Comparison of ENCODE assay signal across 26 cellular contexts in genomic region chr5:123690821-123691220, GRCh38.
DNase-seq lines count a peak whose midpoint lies in the region; ATAC-seq and TF ChIP-seq lines count a peak whose summit lies in the region.
"Had no signal": no experiment of that assay in that cellular context is flagged by ENCODE, and none has a peak within 500 bp of the region (broad histone marks: within the 10 kb centered on the region; RNA-seq: fewer than 3 reads in every experiment).

No MANE protein-coding gene starts in this region.

- H3K4me1 ChIP-seq in Caco-2: no peaks in the 10 kb centered on the region
- H3K4me1 ChIP-seq: prostate gland, testis had no signal

- CTCF ChIA-PET in Caco-2 (lab: Charles Lee): no interaction called here

- H3K4me1 Mint-ChIP-seq in Caco-2 (ENCODE audit: low read depth, unreplicated experiment): no peaks in the 10 kb centered on the region
- H3K4me1 Mint-ChIP-seq: B cell; brain; IgD-negative memory B cell; nephron progenitor cell; stimulated activated effector memory CD8-positive, alpha-beta T cell treated with anti-CD3 and anti-CD28 coated beads, Interleukin-12 subunit alpha, Interleukin-12 subunit beta, amount 100 ng/mL, for 72 hours had no signal

- H3K36me3 ChIP-seq in kidney epithelial cell (ENCODE audit: control insufficient read depth, insufficient read depth, low read length) (no peaks in the 10 kb centered on the region), Caco-2 (ENCODE audit: control insufficient read depth, insufficient read depth, low read length) (no peaks in the 10 kb centered on the region)
- H3K36me3 ChIP-seq: prostate gland had no signal

- no peaks in the 10 kb centered on the region for H3K36me3 Mint-ChIP-seq in Caco-2 (ENCODE audit: insufficient read depth, unreplicated experiment)
- H3K36me3 Mint-ChIP-seq: IgD-negative memory B cell; stimulated activated effector memory CD8-positive, alpha-beta T cell treated with anti-CD3 and anti-CD28 coated beads, Interleukin-12 subunit alpha, Interleukin-12 subunit beta, amount 100 ng/mL, for 72 hours had no signal

- no peak overlapping the region for H3K4me3 Mint-ChIP-seq in Caco-2 (ENCODE audit: unreplicated experiment)
- H3K4me3 Mint-ChIP-seq: B cell; brain; IgD-negative memory B cell; nephron progenitor cell; stimulated activated effector memory CD8-positive, alpha-beta T cell treated with anti-CD3 and anti-CD28 coated beads, Interleukin-12 subunit alpha, Interleukin-12 subunit beta, amount 100 ng/mL, for 72 hours had no signal

- no peak overlapping the region for H3K4me3 ChIP-seq in astrocyte of the spinal cord (ENCODE audit: low read depth, low read length)
- no peak overlapping the region for H3K4me3 ChIP-seq in kidney epithelial cell (ENCODE audit: low read depth, low read length)
- no peak overlapping the region for H3K4me3 ChIP-seq in Caco-2 (ENCODE audit: low read depth, low read length)
- H3K4me3 ChIP-seq: coronary artery, prostate gland, testis had no signal

- no peak for ATAC-seq in GM18873 (IDR thresholded peaks at IDR 0.05; ENCODE audit: low FRiP score, unreplicated experiment)
- ATAC-seq: left ventricle myocardium superior; SK-N-SH treated with all-trans-retinoic acid at 6 μM for 48 hours; stimulated activated effector memory CD8-positive, alpha-beta T cell treated with anti-CD3 and anti-CD28 coated beads, Interleukin-12 subunit alpha, Interleukin-12 subunit beta, amount 100 ng/mL, for 72 hours had no signal

- in situ Hi-C loops in astrocyte of the spinal cord (cut with HindIII; ENCODE audit: low sequenced_read_pairs): no loop called here

- peaks cover 9% of the 10 kb centered on the region for H3K9me3 Mint-ChIP-seq in Caco-2 (ENCODE audit: unreplicated experiment)

- H3K27ac Mint-ChIP-seq in Caco-2 (ENCODE audit: unreplicated experiment): no peak overlapping the region
- H3K27ac Mint-ChIP-seq: B cell; brain; IgD-negative memory B cell; nephron progenitor cell; stimulated activated effector memory CD8-positive, alpha-beta T cell treated with anti-CD3 and anti-CD28 coated beads, Interleukin-12 subunit alpha, Interleukin-12 subunit beta, amount 100 ng/mL, for 72 hours had no signal

- POLR2A ChIA-PET in Caco-2 (lab: Charles Lee): no interaction called here

- H3K27me3 Mint-ChIP-seq in Caco-2 (ENCODE audit: insufficient read depth, unreplicated experiment): no peaks in the 10 kb centered on the region
- H3K27me3 Mint-ChIP-seq: B cell, brain, IgD-negative memory B cell had no signal

- DNase-seq in HS-5 (ENCODE audit: low read depth): peak; percentile 33
- DNase-seq in astrocyte of the spinal cord (ENCODE audit: low read depth, low spot score): peak; percentile 77
- peak; percentile 45 for DNase-seq in kidney epithelial cell (ENCODE audit: low read depth)
- DNase-seq in Caco-2: no peak
- DNase-seq in NCI-H2227 (lab: John Stamatoyannopoulos, UW; ENCODE audit: unreplicated experiment): no peak
- no peak for DNase-seq in NCI-H2081 treated with DMSO at 0.1 percent for 48 hours (lab: John Stamatoyannopoulos, UW)
- DNase-seq: activated CD4-positive, alpha-beta T cell treated with anti-CD3 and anti-CD28 coated beads, Interleukin-2, amount 50 U/mL, for 4 hours; activated CD8-positive, alpha-beta memory T cell treated with anti-CD3 and anti-CD28 coated beads, Interleukin-2, amount 50 U/mL, for 4 hours; activated effector memory CD4-positive, alpha-beta T cell treated with Interleukin-2 at 50 U/mL for 16 hours; left ventricle myocardium superior; MM.1S; NCI-H1436; NCI-H524 treated with DMSO at 0.1 percent for 48 hours; nephron progenitor cell; RPMI8226; small intestine; stimulated activated CD4-positive, alpha-beta T cell treated with anti-CD3 and anti-CD28 coated beads, Interleukin-2, amount 100 ng/mL, for 24 hours; testis had no signal

- BruUV-seq in Caco-2 (replicated peaks; lab: Mats Ljungman, UMichigan): no TSS peak

- intact Hi-C loops in Caco-2 (cut with micrococcal nuclease; ENCODE audit: unreplicated experiment): no loop called here

- H3K27me3 ChIP-seq in kidney epithelial cell (ENCODE audit: control insufficient read depth, insufficient read depth, low read length): no peaks in the 10 kb centered on the region
- H3K27me3 ChIP-seq in Caco-2 (replicated peaks; ENCODE audit: control insufficient read depth, insufficient read depth, low read length): no peaks in the 10 kb centered on the region
- H3K27me3 ChIP-seq: testis had no signal

- TF ChIP-seq CTCF in astrocyte of the spinal cord (IDR thresholded peaks at IDR 0.05; ENCODE audit: low read depth, low read length) (no peak), kidney epithelial cell (IDR thresholded peaks at IDR 0.05; ENCODE audit: insufficient read depth, low read length, poor library complexity, severe bottlenecking) (no peak), Caco-2 (IDR thresholded peaks at IDR 0.05; ENCODE audit: insufficient read depth in 1 of 2, low read depth in 1 of 2, low read length in 1 of 2, severe bottlenecking in 1 of 2, unreplicated experiment in 1 of 2) (no peak)

- no peaks in the 10 kb centered on the region for H3K9me3 ChIP-seq in Caco-2
- H3K9me3 ChIP-seq: prostate gland, testis had no signal

Comparison
In these comparisons a context has a peak if more than half of its experiments do, and no peak if none do; other contexts are left out.
1. DNase-seq: peak in HS-5 (single experiment), astrocyte of the spinal cord (single experiment) and kidney epithelial cell (single experiment); none in Caco-2 (0 of 2), NCI-H2227 (single experiment) and NCI-H2081 treated with DMSO at 0.1 percent for 48 hours (single experiment).